32 cellular contexts compared by ENCODE assay signal in the genomic region with DNA sequence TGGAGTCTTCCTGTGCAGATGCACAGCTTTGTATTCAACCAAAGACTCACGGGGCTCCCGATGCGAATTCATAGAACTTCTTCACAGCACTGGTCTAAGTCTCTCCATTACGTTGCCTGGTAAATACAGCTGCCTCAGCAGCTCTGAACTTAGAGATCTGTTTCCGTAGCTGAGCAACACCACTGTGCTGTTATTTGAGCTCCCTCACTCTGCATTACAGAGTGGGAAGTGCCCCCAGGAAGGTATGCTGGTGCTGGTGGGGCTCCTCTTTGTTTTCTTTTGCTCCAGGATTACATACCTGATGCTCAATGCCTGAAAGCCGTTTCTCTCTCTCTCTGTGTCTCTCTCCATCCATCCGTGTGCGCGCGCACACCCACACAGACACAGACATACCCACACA.
"Had no signal": no experiment of that assay in that cellular context is flagged by ENCODE, and none has a peak within 500 bp of the region (broad histone marks: within the 10 kb centered on the region; RNA-seq: fewer than 3 reads in every experiment).

No MANE protein-coding gene starts in this region.

- H3K79me2 ChIP-seq: hepatocyte, parathyroid adenoma had no signal

- H3K4me3 Mint-ChIP-seq: activated naive CD8-positive, alpha-beta T cell treated with anti-CD3 and anti-CD28 coated beads for 36 hours; activated T-cell treated with anti-CD3 and anti-CD28 coated beads, Interleukin-2, amount 50 U/mL, for 24 hours; central memory CD8-positive, alpha-beta T cell; immature natural killer cell; natural killer cell treated with Interleukin-12 subunit alpha and Interleukin-12 subunit beta and Interleukin-15 and Interleukin-18, amount 100 ng/mL, for 72 hours; stimulated activated naive CD8-positive, alpha-beta T cell treated with anti-CD3 and anti-CD28 coated beads, Interleukin-15, Interleukin-2, amounts not matched to agents 100 ng/mL and 50 ng/mL, for 24 hours; T-cell; T-helper 2 cell treated with Interferon-gamma antibody and Interleukin-4, amounts not matched to agents 5 μg/mL and 100 μg/mL, for 36 hours had no signal

- H3K36me3 Mint-ChIP-seq: activated naive CD8-positive, alpha-beta T cell treated with anti-CD3 and anti-CD28 coated beads for 36 hours; immature natural killer cell; natural killer cell treated with Interleukin-12 subunit alpha and Interleukin-12 subunit beta and Interleukin-15 and Interleukin-18, amount 100 ng/mL, for 72 hours; T-cell had no signal

- H3K9me3 ChIP-seq: breast epithelium, left lung, thyroid gland, upper lobe of right lung had no signal

- H3K4me1 ChIP-seq: breast epithelium, left lung, parathyroid adenoma, thyroid gland, upper lobe of right lung had no signal

- DNase-seq: activated CD8-positive, alpha-beta memory T cell treated with anti-CD3 and anti-CD28 coated beads for 24 hours; activated CD8-positive, alpha-beta memory T cell treated with anti-CD3 and anti-CD28 coated beads, Interleukin-2, amount 50 U/mL, for 4 hours; activated naive CD4-positive, alpha-beta T cell; activated naive CD8-positive, alpha-beta T cell treated with anti-CD3 and anti-CD28 coated beads for 36 hours; activated T-cell treated with anti-CD3 and anti-CD28 coated beads, Interleukin-2, amount 50 U/mL, for 24 hours; amniotic stem cell; effector memory CD4-positive, alpha-beta T cell; foreskin melanocyte; glutamatergic neuron; immature natural killer cell; left lung; midbrain; nucleus accumbens; right cardiac atrium; stimulated activated CD4-positive, alpha-beta T cell treated with anti-CD3 and anti-CD28 coated beads, Interleukin-12 subunit alpha, Interleukin-12 subunit beta, amount 100 ng/mL, for 4 hours; substantia nigra; T-cell; thyroid gland; upper lobe of right lung; WERI-Rb-1 had no signal

- H2AFZ ChIP-seq: hepatocyte, parathyroid adenoma had no signal

- H3K27ac ChIP-seq: breast epithelium, hepatocyte, left lung, parathyroid adenoma, thyroid gland, upper lobe of right lung, WERI-Rb-1 had no signal

- H3K9me3 Mint-ChIP-seq: activated naive CD8-positive, alpha-beta T cell treated with anti-CD3 and anti-CD28 coated beads for 36 hours; activated T-cell treated with anti-CD3 and anti-CD28 coated beads, Interleukin-2, amount 50 U/mL, for 24 hours; activated T-helper 2 cell treated with anti-CD3 and anti-CD28 coated beads, Interferon-gamma antibody, Interleukin-2, Interleukin-4, amounts not matched to agents 10 μg/mL and 5 μg/mL and 100 μg/mL, durations not matched to agents 14 hours and 24 hours and 36 hours; stimulated activated naive CD8-positive, alpha-beta T cell treated with anti-CD3 and anti-CD28 coated beads, Interleukin-15, Interleukin-2, amounts not matched to agents 100 ng/mL and 50 ng/mL, for 24 hours; T-cell; T-helper 2 cell treated with Interferon-gamma antibody and Interleukin-4, amounts not matched to agents 5 μg/mL and 100 μg/mL, for 36 hours had no signal

- H3K4me3 ChIP-seq: breast epithelium, hepatocyte, left lung, lung, thyroid gland, upper lobe of right lung had no signal

- H3K27me3 Mint-ChIP-seq: activated naive CD8-positive, alpha-beta T cell treated with anti-CD3 and anti-CD28 coated beads for 36 hours; activated T-cell treated with anti-CD3 and anti-CD28 coated beads, Interleukin-2, amount 50 U/mL, for 24 hours; natural killer cell treated with Interleukin-12 subunit alpha and Interleukin-12 subunit beta and Interleukin-15 and Interleukin-18, amount 100 ng/mL, for 72 hours had no signal

- H3K9ac ChIP-seq: parathyroid adenoma had no signal

- H3K27me3 ChIP-seq: breast epithelium, hepatocyte, left lung, thyroid gland, upper lobe of right lung had no signal

- H3K4me1 Mint-ChIP-seq: activated naive CD8-positive, alpha-beta T cell treated with anti-CD3 and anti-CD28 coated beads for 36 hours; central memory CD8-positive, alpha-beta T cell; immature natural killer cell; T-cell had no signal

- H3K36me3 ChIP-seq: breast epithelium, left lung, thyroid gland, upper lobe of right lung, WERI-Rb-1 had no signal

- H3K27ac Mint-ChIP-seq: activated naive CD8-positive, alpha-beta T cell treated with anti-CD3 and anti-CD28 coated beads for 36 hours; activated T-cell treated with anti-CD3 and anti-CD28 coated beads, Interleukin-2, amount 50 U/mL, for 24 hours; activated T-helper 2 cell treated with anti-CD3 and anti-CD28 coated beads, Interferon-gamma antibody, Interleukin-2, Interleukin-4, amounts not matched to agents 10 μg/mL and 5 μg/mL and 100 μg/mL, durations not matched to agents 14 hours and 24 hours and 36 hours; immature natural killer cell; natural killer cell treated with Interleukin-12 subunit alpha and Interleukin-12 subunit beta and Interleukin-15 and Interleukin-18, amount 100 ng/mL, for 72 hours; stimulated activated naive CD8-positive, alpha-beta T cell treated with anti-CD3 and anti-CD28 coated beads, Interleukin-15, Interleukin-2, amounts not matched to agents 100 ng/mL and 50 ng/mL, for 24 hours; T-cell; T-helper 2 cell treated with Interferon-gamma antibody and Interleukin-4, amounts not matched to agents 5 μg/mL and 100 μg/mL, for 36 hours had no signal

- H3K4me2 ChIP-seq: hepatocyte had no signal

- FAIRE-seq: colon, endothelial cell of umbilical vein, TTC549 had no signal
